Comparison of ENCODE assay signal across 32 cellular contexts in the genomic region with DNA sequence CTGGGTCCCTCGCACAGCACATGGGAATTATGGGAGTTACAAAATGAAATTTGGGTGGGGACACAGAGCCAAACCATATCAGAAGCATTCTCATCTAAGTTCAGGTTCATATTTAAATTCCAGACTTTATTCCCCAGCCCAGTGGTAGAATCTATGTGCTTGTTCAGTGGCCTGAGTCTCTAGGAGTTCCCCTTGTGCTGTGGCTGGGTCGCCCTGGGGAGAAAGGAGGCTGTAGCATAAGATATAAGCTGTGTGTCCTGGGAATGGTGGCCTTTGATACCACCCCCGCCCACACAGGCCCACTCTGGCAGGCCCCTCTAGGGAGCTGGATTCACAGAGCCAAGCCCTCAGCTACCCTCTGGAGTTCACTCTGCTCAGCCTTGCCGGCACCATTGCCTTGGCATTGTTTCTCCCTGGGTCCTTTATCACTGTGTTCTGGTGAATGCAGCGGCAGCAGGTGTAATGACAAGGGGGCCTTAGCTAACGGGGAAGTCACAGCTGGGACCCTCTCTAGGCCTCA.
"Had no signal": no experiment of that assay in that cellular context is flagged by ENCODE, and none has a peak within 500 bp of the region (broad histone marks: within the 10 kb centered on the region; RNA-seq: fewer than 3 reads in every experiment).

No MANE protein-coding gene starts in this region.

- H3K27ac Mint-ChIP-seq: activated CD4-positive, alpha-beta memory T cell treated with anti-CD3 and anti-CD28 coated beads, Interleukin-2, amount 10 ng/mL, durations not matched to agents 7 days and 5 days; activated naive CD4-positive, alpha-beta T cell treated with anti-CD3 and anti-CD28 coated beads, Interleukin-2, amount 50 U/mL, for 24 hours; activated naive CD8-positive, alpha-beta T cell treated with anti-CD3 and anti-CD28 coated beads, Interleukin-2, amount 10 ng/mL, durations not matched to agents 7 days and 5 days; activated T-cell treated with anti-CD3 and anti-CD28 coated beads, Interleukin-2, amount 50 U/mL, for 72 hours; activated T-helper 17 cell treated with anti-CD3 and anti-CD28 coated beads, Interleukin-2, amount 50 U/mL, for 72 hours had no signal

- H3K9me3 ChIP-seq: ascending aorta, MG63 had no signal

- H3K27ac ChIP-seq: ascending aorta, cardiac muscle cell, Peyer's patch, WERI-Rb-1 had no signal

- H3K36me3 ChIP-seq: cardiac muscle cell, MG63, WERI-Rb-1 had no signal

- H3K4me1 Mint-ChIP-seq: activated CD4-positive, alpha-beta memory T cell treated with anti-CD3 and anti-CD28 coated beads, Interleukin-2, amount 10 ng/mL, durations not matched to agents 7 days and 5 days; activated naive CD4-positive, alpha-beta T cell treated with anti-CD3 and anti-CD28 coated beads, Interleukin-2, amount 50 U/mL, for 24 hours; activated naive CD8-positive, alpha-beta T cell treated with anti-CD3 and anti-CD28 coated beads, Interleukin-2, amount 10 ng/mL, durations not matched to agents 7 days and 5 days; activated T-helper 17 cell treated with anti-CD3 and anti-CD28 coated beads, Interleukin-2, amount 50 U/mL, for 72 hours; central memory CD8-positive, alpha-beta T cell had no signal

- H3K27me3 Mint-ChIP-seq: activated CD4-positive, alpha-beta memory T cell treated with anti-CD3 and anti-CD28 coated beads, Interleukin-2, amount 10 ng/mL, durations not matched to agents 7 days and 5 days; activated naive CD4-positive, alpha-beta T cell treated with anti-CD3 and anti-CD28 coated beads, Interleukin-2, amount 50 U/mL, for 24 hours; activated naive CD8-positive, alpha-beta T cell treated with anti-CD3 and anti-CD28 coated beads, Interleukin-2, amount 10 ng/mL, durations not matched to agents 7 days and 5 days; activated T-helper 17 cell treated with anti-CD3 and anti-CD28 coated beads, Interleukin-2, amount 50 U/mL, for 72 hours; central memory CD8-positive, alpha-beta T cell had no signal

- H3K27me3 ChIP-seq: ascending aorta, cardiac muscle cell, MG63, Peyer's patch had no signal

- H3K4me3 ChIP-seq: ascending aorta, cardiac muscle cell, MG63, Peyer's patch had no signal

- H3K4me1 ChIP-seq: Peyer's patch had no signal

- DNase-seq: activated CD4-positive, alpha-beta memory T cell treated with anti-CD3 and anti-CD28 coated beads, Interleukin-2, amount 10 ng/mL, durations not matched to agents 7 days and 5 days; activated CD4-positive, alpha-beta T cell treated with anti-CD3 and anti-CD28 coated beads for 1 hour; activated CD4-positive, alpha-beta T cell treated with anti-CD3 and anti-CD28 coated beads for 48 hours; activated CD4-positive, CD25-positive, alpha-beta regulatory T cell; activated effector memory CD4-positive, alpha-beta T cell treated with anti-CD3 and anti-CD28 coated beads, Interleukin-2, amount 50 U/mL, for 16 hours; activated naive CD4-positive, alpha-beta T cell; activated naive CD8-positive, alpha-beta T cell treated with anti-CD3 and anti-CD28 coated beads, Interleukin-2, amount 10 ng/mL, durations not matched to agents 7 days and 5 days; activated T-cell treated with anti-CD3 and anti-CD28 coated beads, Interleukin-2, amount 50 U/mL, for 1 hour; activated T-cell treated with anti-CD3 and anti-CD28 coated beads, Interleukin-2, amount 50 U/mL, for 72 hours; amygdala; Kasumi-1; KG1; MG63; NCI-H1048; NCI-H1105 treated with DMSO at 0.1 percent for 48 hours; NCI-H1436; NCI-H1694; NCI-H1930; NCI-H510A; NCI-H526; NCI-H748 treated with DMSO at 0.1 percent for 48 hours; NK-92 treated with Interleukin-12 subunit alpha and Interleukin-12 subunit beta, amount 100 ng/mL, for 24 hours; PC-3; RPMI8226; T1000; WERI-Rb-1 had no signal

- H3K4me3 Mint-ChIP-seq: activated CD4-positive, alpha-beta memory T cell treated with anti-CD3 and anti-CD28 coated beads, Interleukin-2, amount 10 ng/mL, durations not matched to agents 7 days and 5 days; activated naive CD4-positive, alpha-beta T cell treated with anti-CD3 and anti-CD28 coated beads, Interleukin-2, amount 50 U/mL, for 24 hours; activated naive CD8-positive, alpha-beta T cell treated with anti-CD3 and anti-CD28 coated beads, Interleukin-2, amount 10 ng/mL, durations not matched to agents 7 days and 5 days; activated T-cell treated with anti-CD3 and anti-CD28 coated beads, Interleukin-2, amount 50 U/mL, for 72 hours; activated T-helper 17 cell treated with anti-CD3 and anti-CD28 coated beads, Interleukin-2, amount 50 U/mL, for 72 hours; central memory CD8-positive, alpha-beta T cell had no signal
